Comparison of ENCODE assay signal across 8 cellular contexts in genomic region chr10:128820663-128821062, GRCh38.
"Had no signal": no experiment of that assay in that cellular context is flagged by ENCODE, and none has a peak within 500 bp of the region (broad histone marks: within the 10 kb centered on the region; RNA-seq: fewer than 3 reads in every experiment).

No MANE protein-coding gene starts in this region.

- H3K4me1 Mint-ChIP-seq: H9 had no signal

- H3K4me3 ChIP-seq: GM23248, K562 had no signal

- H3K27ac ChIP-seq: GM23248 had no signal

- ATAC-seq: K562 had no signal

- H3K9me3 Mint-ChIP-seq: H9 had no signal

- H3K4me3 Mint-ChIP-seq: H9 had no signal

- FAIRE-seq: H54, HTR-8/SVneo, K562 had no signal

- DNase-seq: GM23248, GOT3, H9, HCEC 1CT, IMR-90 had no signal

- H3K27ac Mint-ChIP-seq: H9 had no signal
